8 cellular contexts compared by ENCODE assay signal in genomic region chr7:149459201-149459539, GRCh38. TPM values are rescaled to one million over a fixed set of nuclear protein-coding genes. Genes with fewer than 3 reads are reported as not detected.
DNase-seq lines count a peak whose midpoint lies in the region; ATAC-seq and TF ChIP-seq lines count a peak whose summit lies in the region.

No MANE protein-coding gene starts in this region.

- no peaks in the 10 kb centered on the region for H3K9me3 ChIP-seq in liver (ENCODE audit: control insufficient read depth in 4 of 4, low read length in 3 of 4)
- H3K9me3 ChIP-seq in thoracic aorta, result no peaks in the 10 kb centered on the region

- no peak for DNase-seq in activated T-cell treated with anti-CD3 and anti-CD28 coated beads, Interleukin-2, amount 50 U/mL, for 24 hours
- no peak for DNase-seq in activated T-cell treated with anti-CD3 and anti-CD28 coated beads, Interleukin-2, amount 50 U/mL, for 1 hour
- no peak for DNase-seq in activated naive CD8-positive, alpha-beta T cell treated with anti-CD3 and anti-CD28 coated beads, Interleukin-2, amount 50 U/mL, for 24 hours
- DNase-seq in thoracic aorta (ENCODE audit: low spot score) (no peak), COLO668 (lab: John Stamatoyannopoulos, UW; ENCODE audit: unreplicated experiment) (no peak), NCI-H2196 (lab: John Stamatoyannopoulos, UW; ENCODE audit: unreplicated experiment) (no peak)

- H3K4me3 Mint-ChIP-seq in activated T-cell treated with anti-CD3 and anti-CD28 coated beads, Interleukin-2, amount 50 U/mL, for 24 hours, result peak overlapping the region; percentile 77
- peak overlapping the region; percentile 75 for H3K4me3 Mint-ChIP-seq in activated naive CD8-positive, alpha-beta T cell treated with anti-CD3 and anti-CD28 coated beads, Interleukin-2, amount 50 U/mL, for 24 hours

- no peak for TF ChIP-seq RAD21 in liver (IDR thresholded peaks at IDR 0.05)

- peaks cover 32% of the 10 kb centered on the region for H3K36me3 Mint-ChIP-seq in activated T-cell treated with anti-CD3 and anti-CD28 coated beads, Interleukin-2, amount 50 U/mL, for 24 hours (ENCODE audit: low read depth)
- H3K36me3 Mint-ChIP-seq in activated naive CD8-positive, alpha-beta T cell treated with anti-CD3 and anti-CD28 coated beads, Interleukin-2, amount 50 U/mL, for 24 hours (ENCODE audit: low read depth), result peaks cover 5% of the 10 kb centered on the region

- H3K36me3 ChIP-seq in liver (ENCODE audit: control insufficient read depth in 4 of 4, insufficient read depth in 3 of 4, low read depth in 1 of 4, low read length in 3 of 4), result peaks cover 4 to 14% (median 11%) of the 10 kb centered on the region in 4 donors
- peaks cover 18% of the 10 kb centered on the region for H3K36me3 ChIP-seq in thoracic aorta

- peaks cover 34% of the 10 kb centered on the region for H3K4me1 Mint-ChIP-seq in activated T-cell treated with anti-CD3 and anti-CD28 coated beads, Interleukin-2, amount 50 U/mL, for 24 hours (ENCODE audit: low read depth)
- peaks cover 25% of the 10 kb centered on the region for H3K4me1 Mint-ChIP-seq in activated naive CD8-positive, alpha-beta T cell treated with anti-CD3 and anti-CD28 coated beads, Interleukin-2, amount 50 U/mL, for 24 hours

- no peak for ATAC-seq in activated naive CD8-positive, alpha-beta T cell treated with anti-CD3 and anti-CD28 coated beads, Interleukin-2, amount 50 U/mL, for 24 hours
- ATAC-seq in thoracic aorta (ENCODE audit: insufficient number of reproducible peaks, low FRiP score, low read depth) (no peak), GM19455 (IDR thresholded peaks at IDR 0.05; ENCODE audit: unreplicated experiment) (no peak)

- H3K27ac Mint-ChIP-seq in activated T-cell treated with anti-CD3 and anti-CD28 coated beads, Interleukin-2, amount 50 U/mL, for 24 hours, result peak overlapping the region; percentile 53
- peak overlapping the region; percentile 74 for H3K27ac Mint-ChIP-seq in activated naive CD8-positive, alpha-beta T cell treated with anti-CD3 and anti-CD28 coated beads, Interleukin-2, amount 50 U/mL, for 24 hours

- no peak overlapping the region for H3K9ac ChIP-seq in liver (ENCODE audit: low read depth in 1 of 2, low read length in 2 of 2)

- no peaks in the 10 kb centered on the region for H3K27me3 ChIP-seq in liver (ENCODE audit: control insufficient read depth in 4 of 4, insufficient read depth in 4 of 4, low read length in 3 of 4)
- H3K27me3 ChIP-seq in thoracic aorta (replicated peaks; ENCODE audit: insufficient read depth), result no peaks in the 10 kb centered on the region

- peaks cover 5 to 19% (median 15%) of the 10 kb centered on the region in 4 donors for H3K4me1 ChIP-seq in liver (ENCODE audit: control insufficient read depth in 4 of 4, insufficient read depth in 4 of 4, low read length in 3 of 4)
- peaks cover 10 to 18% of the 10 kb centered on the region in 2 donors for H3K4me1 ChIP-seq in thoracic aorta (ENCODE audit: control insufficient read depth in 1 of 2, low read depth in 2 of 2)

- peak overlapping the region in 2 of 3 donors; percentile 27 to 97 for H3K4me3 ChIP-seq in liver (ENCODE audit: low read depth in 1 of 3, low read length in 3 of 3)
- peak overlapping the region; percentile 77 for H3K4me3 ChIP-seq in thoracic aorta

- peaks cover 3% of the 10 kb centered on the region for H3K27me3 Mint-ChIP-seq in activated T-cell treated with anti-CD3 and anti-CD28 coated beads, Interleukin-2, amount 50 U/mL, for 24 hours
- peaks cover 10% of the 10 kb centered on the region for H3K27me3 Mint-ChIP-seq in activated naive CD8-positive, alpha-beta T cell treated with anti-CD3 and anti-CD28 coated beads, Interleukin-2, amount 50 U/mL, for 24 hours

- H3K9me3 Mint-ChIP-seq in activated T-cell treated with anti-CD3 and anti-CD28 coated beads, Interleukin-2, amount 50 U/mL, for 24 hours, result no peaks in the 10 kb centered on the region
- H3K9me3 Mint-ChIP-seq in activated naive CD8-positive, alpha-beta T cell treated with anti-CD3 and anti-CD28 coated beads, Interleukin-2, amount 50 U/mL, for 24 hours, result no peaks in the 10 kb centered on the region

- WGBS in liver, result 37% methylated on average over 17 of the region's 17 CpGs

- no peak for TF ChIP-seq CTCF in liver (IDR thresholded peaks at IDR 0.05; ENCODE audit: low read depth, low read length, missing input control)
- TF ChIP-seq CTCF in thoracic aorta (IDR thresholded peaks at IDR 0.05), result no peak

- H3K27ac ChIP-seq in liver (ENCODE audit: low read depth in 1 of 2, low read length in 2 of 2) (no peak overlapping the region), thoracic aorta (no peak overlapping the region)

TF ChIP-seq in liver, 16 proteins besides CTCF, POLR2A, EP300 and RAD21:
- TF ChIP-seq MAX (IDR thresholded peaks at IDR 0.05), result no peak
- TF ChIP-seq YY1 (IDR thresholded peaks at IDR 0.05), result no peak

RNA-seq across cellular contexts. Expression of gene ZNF777, which starts 1.7 kb away (rescaled TPM):
- total RNA-seq in liver (1 to 10 TPM; 3.8 to 4.3 TPM), thoracic aorta (1 to 10 TPM; 5.3 to 8.2 TPM)
- polyA plus RNA-seq in liver, result 1 to 10 TPM in 1 of 2 donors, under 1 TPM in 1; 0.22 to 5.7 TPM

RNA-seq across cellular contexts. Expression of gene ZNF746, which starts 38.4 kb away (rescaled TPM):
- total RNA-seq in liver, result 10 to 100 TPM in 1 of 2 donors, 1 to 10 TPM in 1; 10.0 to 13.5 TPM
- 1 to 10 TPM; 3.8 to 8.5 TPM for polyA plus RNA-seq in liver
- total RNA-seq in thoracic aorta, result 10 to 100 TPM; 26.0 to 39.0 TPM
